25 cellular contexts compared by ENCODE assay signal in genomic region chrX:123581586-123581985, GRCh38.
DNase-seq lines count a peak whose midpoint lies in the region; ATAC-seq and TF ChIP-seq lines count a peak whose summit lies in the region.
"Had no signal": no experiment of that assay in that cellular context is flagged by ENCODE, and none has a peak within 500 bp of the region (broad histone marks: within the 10 kb centered on the region; RNA-seq: fewer than 3 reads in every experiment).

No MANE protein-coding gene starts in this region.

- DNase-seq in RPMI8226: peak; percentile 12
- DNase-seq in NCI-H2227 treated with DMSO at 0.1 percent for 48 hours (lab: John Stamatoyannopoulos, UW): no peak
- no peak for DNase-seq in mesenteric fat pad (ENCODE audit: low spot score)
- no peak for DNase-seq in uterus
- DNase-seq: activated CD4-positive, alpha-beta T cell treated with anti-CD3 and anti-CD28 coated beads for 48 hours; activated naive CD8-positive, alpha-beta T cell treated with anti-CD3 and anti-CD28 coated beads, Interleukin-2, amount 10 ng/mL, durations not matched to agents 7 days and 5 days; effector memory CD4-positive, alpha-beta T cell; EL; GM23248; islet precursor cell; lower lobe of right lung; MG63; NCI-H1694 treated with DMSO at 0.1 percent for 48 hours; NCI-H748 treated with DMSO at 0.1 percent for 48 hours; nucleus accumbens; SJCRH30; stimulated activated CD4-positive, alpha-beta T cell treated with anti-CD3 and anti-CD28 coated beads, Interleukin-12 subunit alpha, Interleukin-12 subunit beta, amount 100 ng/mL, for 4 hours; substantia nigra had no signal

- no peaks in the 10 kb centered on the region for H3K9me3 ChIP-seq in uterus
- H3K9me3 ChIP-seq: BLaER1, esophagus muscularis mucosa, gastroesophageal sphincter, lower lobe of right lung, MG63, SJCRH30 had no signal

- H3K27me3 ChIP-seq in uterus: no peaks in the 10 kb centered on the region
- H3K27me3 ChIP-seq: esophagus muscularis mucosa, gastroesophageal sphincter, MG63, SJCRH30 had no signal

- no peak for TF ChIP-seq POLR2A in uterus (IDR thresholded peaks at IDR 0.05)

- no peaks in the 10 kb centered on the region for H3K4me1 ChIP-seq in uterus
- H3K4me1 ChIP-seq: BLaER1, esophagus muscularis mucosa, gastroesophageal sphincter, lower lobe of right lung, SJCRH30 had no signal

- TF ChIP-seq CTCF in uterus (IDR thresholded peaks at IDR 0.05): no peak

- no peaks in the 10 kb centered on the region for H3K36me3 ChIP-seq in uterus
- H3K36me3 ChIP-seq: BLaER1, esophagus muscularis mucosa, gastroesophageal sphincter, lower lobe of right lung, MG63, SJCRH30 had no signal

- H3K4me3 ChIP-seq in uterus: no peak overlapping the region
- H3K4me3 ChIP-seq: BLaER1, esophagus muscularis mucosa, gastroesophageal sphincter, GM23248, lower lobe of right lung, MG63, SJCRH30 had no signal

- intact Hi-C loops in uterus (cut with DNase I; ENCODE audit: low total_unique reads): no loop called here

- ATAC-seq in GM18502 (IDR thresholded peaks at IDR 0.05; ENCODE audit: poor library complexity, unreplicated experiment) (peak; percentile 69), GM19395 (IDR thresholded peaks at IDR 0.05; ENCODE audit: unreplicated experiment) (peak; percentile 78), HG03175 (IDR thresholded peaks at IDR 0.05; ENCODE audit: unreplicated experiment) (peak; percentile 45), HG02970 (IDR thresholded peaks at IDR 0.05; ENCODE audit: low FRiP score, unreplicated experiment) (no peak)
- ATAC-seq: gastroesophageal sphincter, lower lobe of right lung had no signal

- no peak overlapping the region for H3K27ac ChIP-seq in uterus
- H3K27ac ChIP-seq: BLaER1, esophagus muscularis mucosa, gastroesophageal sphincter, GM23248, lower lobe of right lung, SJCRH30 had no signal
